2 cellular contexts compared by ENCODE assay signal in genomic region chr13:95258098-95258497, GRCh38.
TF ChIP-seq lines count a peak whose summit lies in the region.

No MANE protein-coding gene starts in this region.

TF ChIP-seq in IMR-90, 13 proteins besides CTCF, POLR2A, EP300 and RAD21:
- TF ChIP-seq MXI1 (IDR thresholded peaks at IDR 0.05; ENCODE audit: borderline replicate concordance, low read depth, low read length) (no peak), USF2 (IDR thresholded peaks at IDR 0.05; ENCODE audit: low read depth, low read length) (no peak), FOS (IDR thresholded peaks at IDR 0.05; ENCODE audit: low read depth, low read length) (no peak), ELK1 (IDR thresholded peaks at IDR 0.05; ENCODE audit: borderline replicate concordance, low read depth, low read length) (no peak), CEBPB (IDR thresholded peaks at IDR 0.05; ENCODE audit: low read depth, low read length) (no peak), RFX5 (IDR thresholded peaks at IDR 0.05; ENCODE audit: low read depth, low read length) (no peak), CHD1 (IDR thresholded peaks at IDR 0.05; ENCODE audit: low read depth, low read length) (no peak), SMC3 (IDR thresholded peaks at IDR 0.05; ENCODE audit: low read depth, low read length) (no peak), NFE2L2 (IDR thresholded peaks at IDR 0.05; ENCODE audit: low read depth, low read length) (no peak), MAFK (IDR thresholded peaks at IDR 0.05; ENCODE audit: low read depth, low read length) (no peak), BHLHE40 (IDR thresholded peaks at IDR 0.05; ENCODE audit: low read depth, low read length) (no peak), MAZ (IDR thresholded peaks at IDR 0.05; ENCODE audit: borderline replicate concordance, low read depth, low read length) (no peak)

TF ChIP-seq in WTC11, 78 proteins besides CTCF, POLR2A, EP300 and RAD21:
- no peak for TF ChIP-seq CREB1 (CRISPR knock-in tag; IDR thresholded peaks at IDR 0.05)
TF ChIP-seq in WTC11: peak in this region for 0.
